In genomic region chr1:53278294-53278693, GRCh38 we compare ENCODE assay signal across 1 cellular context.
A peak's percentile ranks its signal among the peaks of the same experiment; 100 is the strongest.
TF ChIP-seq lines count a peak whose summit lies in the region.

No MANE protein-coding gene starts in this region.

TF ChIP-seq in GM12878, 131 proteins besides CTCF, POLR2A, EP300 and RAD21:
- TF ChIP-seq, protein P1, sequence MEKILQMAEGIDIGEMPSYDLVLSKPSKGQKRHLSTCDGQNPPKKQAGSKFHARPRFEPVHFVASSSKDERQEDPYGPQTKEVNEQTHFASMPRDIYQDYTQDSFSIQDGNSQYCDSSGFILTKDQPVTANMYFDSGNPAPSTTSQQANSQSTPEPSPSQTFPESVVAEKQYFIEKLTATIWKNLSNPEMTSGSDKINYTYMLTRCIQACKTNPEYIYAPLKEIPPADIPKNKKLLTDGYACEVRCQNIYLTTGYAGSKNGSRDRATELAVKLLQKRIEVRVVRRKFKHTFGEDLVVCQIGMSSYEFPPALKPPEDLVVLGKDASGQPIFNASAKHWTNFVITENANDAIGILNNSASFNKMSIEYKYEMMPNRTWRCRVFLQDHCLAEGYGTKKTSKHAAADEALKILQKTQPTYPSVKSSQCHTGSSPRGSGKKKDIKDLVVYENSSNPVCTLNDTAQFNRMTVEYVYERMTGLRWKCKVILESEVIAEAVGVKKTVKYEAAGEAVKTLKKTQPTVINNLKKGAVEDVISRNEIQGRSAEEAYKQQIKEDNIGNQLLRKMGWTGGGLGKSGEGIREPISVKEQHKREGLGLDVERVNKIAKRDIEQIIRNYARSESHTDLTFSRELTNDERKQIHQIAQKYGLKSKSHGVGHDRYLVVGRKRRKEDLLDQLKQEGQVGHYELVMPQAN (conservative IDR thresholded peaks at IDR 0.05), result no peak
- TF ChIP-seq NBN (IDR thresholded peaks at IDR 0.05) (0 out of 2 replicates have a peak, but pooled peaks have one; percentile 48), IRF3 (IDR thresholded peaks at IDR 0.05) (no peak), ZZZ3 (IDR thresholded peaks at IDR 0.05; ENCODE audit: control insufficient read depth, insufficient read length, low read depth) (no peak), NFYA (IDR thresholded peaks at IDR 0.05; ENCODE audit: borderline replicate concordance, low read depth, low read length) (no peak), NFIC (IDR thresholded peaks at IDR 0.05; ENCODE audit: low read depth, low read length) (no peak), ZSCAN29 (IDR thresholded peaks at IDR 0.05) (no peak), HCFC1 (IDR thresholded peaks at IDR 0.05; ENCODE audit: low read length) (no peak), PKNOX1 (IDR thresholded peaks at IDR 0.05) (peak; percentile 15; the same call in 1 of the 2 replicates), ZNF384 (IDR thresholded peaks at IDR 0.05; ENCODE audit: borderline replicate concordance, low read depth, low read length) (no peak), SMARCA5 (IDR thresholded peaks at IDR 0.05) (0 out of 2 replicates have a peak, but pooled peaks have one; percentile 28), TCF3 (IDR thresholded peaks at IDR 0.05; ENCODE audit: borderline replicate concordance, insufficient read depth, low read depth, low read length) (no peak), LARP7 (IDR thresholded peaks at IDR 0.05) (no peak), FOXM1 (IDR thresholded peaks at IDR 0.05; ENCODE audit: low read depth, low read length) (peak; percentile 42; the same call in 1 of the 2 replicates), NFXL1 (IDR thresholded peaks at IDR 0.05; ENCODE audit: borderline replicate concordance) (no peak), SMC3 (IDR thresholded peaks at IDR 0.05; ENCODE audit: borderline replicate concordance, low read length) (peak; percentile 98), E2F4 (IDR thresholded peaks at IDR 0.05; ENCODE audit: low read depth, low read length) (no peak), SUPT20H (IDR thresholded peaks at IDR 0.05; ENCODE audit: borderline replicate concordance, control insufficient read depth, low read depth, low read length) (no peak)
- TF ChIP-seq, protein P2, sequence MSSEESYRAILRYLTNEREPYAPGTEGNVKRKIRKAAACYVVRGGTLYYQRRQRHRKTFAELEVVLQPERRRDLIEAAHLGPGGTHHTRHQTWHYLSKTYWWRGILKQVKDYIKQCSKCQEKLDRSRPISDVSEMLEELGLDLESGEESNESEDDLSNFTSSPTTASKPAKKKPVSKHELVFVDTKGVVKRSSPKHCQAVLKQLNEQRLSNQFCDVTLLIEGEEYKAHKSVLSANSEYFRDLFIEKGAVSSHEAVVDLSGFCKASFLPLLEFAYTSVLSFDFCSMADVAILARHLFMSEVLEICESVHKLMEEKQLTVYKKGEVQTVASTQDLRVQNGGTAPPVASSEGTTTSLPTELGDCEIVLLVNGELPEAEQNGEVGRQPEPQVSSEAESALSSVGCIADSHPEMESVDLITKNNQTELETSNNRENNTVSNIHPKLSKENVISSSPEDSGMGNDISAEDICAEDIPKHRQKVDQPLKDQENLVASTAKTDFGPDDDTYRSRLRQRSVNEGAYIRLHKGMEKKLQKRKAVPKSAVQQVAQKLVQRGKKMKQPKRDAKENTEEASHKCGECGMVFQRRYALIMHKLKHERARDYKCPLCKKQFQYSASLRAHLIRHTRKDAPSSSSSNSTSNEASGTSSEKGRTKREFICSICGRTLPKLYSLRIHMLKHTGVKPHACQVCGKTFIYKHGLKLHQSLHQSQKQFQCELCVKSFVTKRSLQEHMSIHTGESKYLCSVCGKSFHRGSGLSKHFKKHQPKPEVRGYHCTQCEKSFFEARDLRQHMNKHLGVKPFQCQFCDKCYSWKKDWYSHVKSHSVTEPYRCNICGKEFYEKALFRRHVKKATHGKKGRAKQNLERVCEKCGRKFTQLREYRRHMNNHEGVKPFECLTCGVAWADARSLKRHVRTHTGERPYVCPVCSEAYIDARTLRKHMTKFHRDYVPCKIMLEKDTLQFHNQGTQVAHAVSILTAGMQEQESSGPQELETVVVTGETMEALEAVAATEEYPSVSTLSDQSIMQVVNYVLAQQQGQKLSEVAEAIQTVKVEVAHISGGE (CRISPR knock-in tag; IDR thresholded peaks at IDR 0.05), result no peak
